ENCODE assay signal across 22 cellular contexts in the genomic region with DNA sequence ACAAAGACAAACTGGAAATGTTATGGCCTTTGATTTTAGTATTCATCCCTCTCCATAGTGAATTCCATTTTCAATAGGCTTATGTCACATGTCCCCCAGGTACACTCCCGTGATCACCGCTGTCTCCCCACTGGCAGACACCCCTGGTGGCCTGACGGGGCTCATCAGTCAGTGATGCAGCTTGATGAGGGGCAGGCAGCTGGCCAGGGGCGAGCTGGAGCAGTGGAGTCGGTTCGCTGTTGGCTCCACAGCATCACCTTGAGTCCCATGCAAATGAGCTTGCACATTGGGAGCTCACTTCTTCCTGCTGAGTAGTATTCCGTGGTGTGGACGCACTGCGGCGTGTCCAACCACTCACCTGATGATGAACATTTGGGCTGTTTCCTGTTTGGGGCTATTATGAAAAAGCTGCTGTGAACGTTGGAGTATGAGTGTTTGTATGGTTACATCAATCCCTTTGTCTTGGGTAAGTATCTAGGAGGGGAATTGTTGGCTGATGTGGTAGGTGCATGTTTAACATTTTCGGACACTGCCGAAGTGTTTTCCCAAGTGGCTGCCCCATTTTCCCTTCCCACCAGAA. TPM values are rescaled to one million over a fixed set of nuclear protein-coding genes. Genes with fewer than 3 reads are reported as not detected.
DNase-seq lines count a peak whose midpoint lies in the region; ATAC-seq and TF ChIP-seq lines count a peak whose summit lies in the region.
"Had no signal": no experiment of that assay in that cellular context is flagged by ENCODE, and none has a peak within 500 bp of the region (broad histone marks: within the 10 kb centered on the region; RNA-seq: fewer than 3 reads in every experiment).

No MANE protein-coding gene starts in this region.

- TF ChIP-seq CTCF in GM10266 (IDR thresholded peaks at IDR 0.05; ENCODE audit: control insufficient read depth, insufficient read depth, low read depth, missing control alignments), result no peak

- ATAC-seq in esophagus mucosa (peak; percentile 19), GM21717 (IDR thresholded peaks at IDR 0.05; ENCODE audit: unreplicated experiment) (no peak)
- ATAC-seq: GM12878, Right ventricle myocardium inferior, T-cell had no signal

- DNase-seq in NCI-H748 (lab: John Stamatoyannopoulos, UW; ENCODE audit: unreplicated experiment), result peak; percentile 21
- DNase-seq in NCI-H748 treated with DMSO at 0.1 percent for 48 hours (lab: John Stamatoyannopoulos, UW), result no peak
- DNase-seq in NCI-H69 (lab: John Stamatoyannopoulos, UW), result peak; percentile 35
- DNase-seq in NCI-H2227 (lab: John Stamatoyannopoulos, UW; ENCODE audit: unreplicated experiment), result no peak
- no peak for DNase-seq in GM10266 (ENCODE audit: extremely low spot score)
- DNase-seq: CD4-positive, CD25-positive, alpha-beta regulatory T cell; GOT3; HCEC 1CT; NCI-H1092; NCI-H1417 treated with DMSO at 0.1 percent for 48 hours; NCI-H1694 treated with DMSO at 0.1 percent for 48 hours; NCI-H2081; NCI-H2227 treated with DMSO at 0.1 percent for 48 hours; NCI-H510A treated with DMSO at 0.1 percent for 48 hours; PC-9; T-cell had no signal

RNA-seq across cellular contexts. Expression of gene TREX2, which starts 5.2 kb away (rescaled TPM):
- 2.0 TPM for total RNA-seq in esophagus mucosa
- total RNA-seq: Right ventricle myocardium inferior, RPMI7951 had no signal

RNA-seq across cellular contexts. Expression of gene ZFP92, which starts 29.4 kb away (rescaled TPM):
- 0.08 TPM for total RNA-seq in esophagus mucosa
- total RNA-seq: PC-9, RPMI7951, SJSA1 had no signal

RNA-seq across cellular contexts. Expression of gene HAUS7, which starts 29.7 kb away (rescaled TPM):
- 16.6 TPM for total RNA-seq in esophagus mucosa

RNA-seq across cellular contexts. Expression of gene PNMA6E, which starts 39.5 kb away (rescaled TPM):
- not detected for total RNA-seq in esophagus mucosa
- total RNA-seq: CD4-positive, CD25-positive, alpha-beta regulatory T cell; GM12878; PC-9; Right ventricle myocardium inferior; RPMI7951; SJSA1; T-cell had no signal

RNA-seq across cellular contexts. Expression of gene BGN, which starts 54.1 kb away (rescaled TPM):
- 29.3 TPM for total RNA-seq in esophagus mucosa
- total RNA-seq: CD4-positive, CD25-positive, alpha-beta regulatory T cell had no signal

Comparison
In these comparisons a context has a peak if more than half of its experiments do, and no peak if none do; other contexts are left out.
1. DNase-seq: peak in NCI-H748 (single experiment) and NCI-H69 (single experiment); none in NCI-H748 treated with DMSO at 0.1 percent for 48 hours (single experiment), NCI-H2227 (single experiment) and GM10266 (single experiment).